1 cellular context compared by ENCODE assay signal in genomic region chr19:37160153-37160552, GRCh38.
TF ChIP-seq lines count a peak whose summit lies in the region.

No MANE protein-coding gene starts in this region.

TF ChIP-seq in HEK293, 187 proteins besides CTCF, POLR2A, EP300 and RAD21 (continued from another document and continues in another):
- TF ChIP-seq GLIS1 (tag by site-specific recombination; IDR thresholded peaks at IDR 0.05) (0 out of 2 replicates have a peak, but pooled peaks have one; percentile 9), ZNF362 (tag by site-specific recombination; IDR thresholded peaks at IDR 0.05) (no peak), IKZF3 (tag by site-specific recombination; IDR thresholded peaks at IDR 0.05) (no peak), ZNF548 (tag by site-specific recombination; IDR thresholded peaks at IDR 0.05) (peak; percentile 59; the same call in 1 of the 2 replicates), ZNF791 (tag by site-specific recombination; IDR thresholded peaks at IDR 0.05) (peak; percentile 90), ZNF623 (tag by site-specific recombination; IDR thresholded peaks at IDR 0.05) (peak; percentile 92), ZNF214 (tag by site-specific recombination; IDR thresholded peaks at IDR 0.05; ENCODE audit: borderline replicate concordance) (peak; percentile 67; the same call in 1 of the 2 replicates), ZNF157 (tag by site-specific recombination; IDR thresholded peaks at IDR 0.05) (0 out of 2 replicates have a peak, but pooled peaks have one; percentile 42), ZNF311 (tag by site-specific recombination; IDR thresholded peaks at IDR 0.05; ENCODE audit: borderline replicate concordance) (no peak), ZNF571 (tag by site-specific recombination; IDR thresholded peaks at IDR 0.05) (no peak), ZNF132 (tag by site-specific recombination; IDR thresholded peaks at IDR 0.05; ENCODE audit: borderline replicate concordance) (no peak), MZF1 (tag by site-specific recombination; IDR thresholded peaks at IDR 0.05; ENCODE audit: borderline replicate concordance) (peak; percentile 73; the same call in 1 of the 2 replicates), ZNF202 (tag by site-specific recombination; IDR thresholded peaks at IDR 0.05; ENCODE audit: borderline replicate concordance) (peak; percentile 100), HOXA7 (CRISPR knock-in tag; IDR thresholded peaks at IDR 0.05; ENCODE audit: borderline replicate concordance) (no peak), ZFP41 (tag by site-specific recombination; IDR thresholded peaks at IDR 0.05; ENCODE audit: borderline replicate concordance) (no peak), ZNF621 (tag by site-specific recombination; IDR thresholded peaks at IDR 0.05) (no peak), REST (tag by site-specific recombination; IDR thresholded peaks at IDR 0.05) (peak; percentile 90), ZNF24 (tag by site-specific recombination; IDR thresholded peaks at IDR 0.05) (peak; percentile 66; the same call in 1 of the 2 replicates), ZBTB8A (tag by site-specific recombination; IDR thresholded peaks at IDR 0.05) (peak; percentile 94), ZBTB21 (tag by site-specific recombination; IDR thresholded peaks at IDR 0.05) (peak; percentile 91), ZNF155 (tag by site-specific recombination; IDR thresholded peaks at IDR 0.05) (peak; percentile 85; the same call in 1 of the 2 replicates), HOXD13 (CRISPR knock-in tag; IDR thresholded peaks at IDR 0.05; ENCODE audit: borderline replicate concordance) (no peak), TSHZ1 (tag by site-specific recombination; IDR thresholded peaks at IDR 0.05; ENCODE audit: borderline replicate concordance) (no peak; the same call in 1 of the 2 replicates), ZBTB49 (tag by site-specific recombination; IDR thresholded peaks at IDR 0.05; ENCODE audit: low read depth) (no peak), SALL2 (tag by site-specific recombination; IDR thresholded peaks at IDR 0.05; ENCODE audit: borderline replicate concordance) (no peak), ZNF394 (tag by site-specific recombination; IDR thresholded peaks at IDR 0.05; ENCODE audit: borderline replicate concordance) (peak; percentile 99), ZNF302 (tag by site-specific recombination; IDR thresholded peaks at IDR 0.05; ENCODE audit: low read depth) (peak; percentile 83; the same call in 1 of the 2 replicates), BCL11A (tag by site-specific recombination; IDR thresholded peaks at IDR 0.05; ENCODE audit: low read depth) (peak; percentile 43; the same call in 1 of the 2 replicates), ZNF692 (tag by site-specific recombination; IDR thresholded peaks at IDR 0.05) (0 out of 2 replicates have a peak, but pooled peaks have one; percentile 36), ZNF658 (tag by site-specific recombination; IDR thresholded peaks at IDR 0.05) (no peak), ZNF549 (tag by site-specific recombination; IDR thresholded peaks at IDR 0.05) (no peak), ZNF341 (tag by site-specific recombination; IDR thresholded peaks at IDR 0.05; ENCODE audit: low read depth) (peak; percentile 52), ZNF677 (tag by site-specific recombination; IDR thresholded peaks at IDR 0.05) (no peak), ZNF266 (tag by site-specific recombination; IDR thresholded peaks at IDR 0.05; ENCODE audit: low read depth) (peak; percentile 99), OSR2 (tag by site-specific recombination; IDR thresholded peaks at IDR 0.05) (no peak), ZNF747 (tag by site-specific recombination; IDR thresholded peaks at IDR 0.05) (no peak), ZNF624 (tag by site-specific recombination; IDR thresholded peaks at IDR 0.05) (no peak)
- TF ChIP-seq, protein P1, sequence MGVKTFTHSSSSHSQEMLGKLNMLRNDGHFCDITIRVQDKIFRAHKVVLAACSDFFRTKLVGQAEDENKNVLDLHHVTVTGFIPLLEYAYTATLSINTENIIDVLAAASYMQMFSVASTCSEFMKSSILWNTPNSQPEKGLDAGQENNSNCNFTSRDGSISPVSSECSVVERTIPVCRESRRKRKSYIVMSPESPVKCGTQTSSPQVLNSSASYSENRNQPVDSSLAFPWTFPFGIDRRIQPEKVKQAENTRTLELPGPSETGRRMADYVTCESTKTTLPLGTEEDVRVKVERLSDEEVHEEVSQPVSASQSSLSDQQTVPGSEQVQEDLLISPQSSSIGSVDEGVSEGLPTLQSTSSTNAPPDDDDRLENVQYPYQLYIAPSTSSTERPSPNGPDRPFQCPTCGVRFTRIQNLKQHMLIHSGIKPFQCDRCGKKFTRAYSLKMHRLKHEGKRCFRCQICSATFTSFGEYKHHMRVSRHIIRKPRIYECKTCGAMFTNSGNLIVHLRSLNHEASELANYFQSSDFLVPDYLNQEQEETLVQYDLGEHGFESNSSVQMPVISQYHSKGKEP (tag by site-specific recombination; IDR thresholded peaks at IDR 0.05): no peak
- TF ChIP-seq, protein P2, sequence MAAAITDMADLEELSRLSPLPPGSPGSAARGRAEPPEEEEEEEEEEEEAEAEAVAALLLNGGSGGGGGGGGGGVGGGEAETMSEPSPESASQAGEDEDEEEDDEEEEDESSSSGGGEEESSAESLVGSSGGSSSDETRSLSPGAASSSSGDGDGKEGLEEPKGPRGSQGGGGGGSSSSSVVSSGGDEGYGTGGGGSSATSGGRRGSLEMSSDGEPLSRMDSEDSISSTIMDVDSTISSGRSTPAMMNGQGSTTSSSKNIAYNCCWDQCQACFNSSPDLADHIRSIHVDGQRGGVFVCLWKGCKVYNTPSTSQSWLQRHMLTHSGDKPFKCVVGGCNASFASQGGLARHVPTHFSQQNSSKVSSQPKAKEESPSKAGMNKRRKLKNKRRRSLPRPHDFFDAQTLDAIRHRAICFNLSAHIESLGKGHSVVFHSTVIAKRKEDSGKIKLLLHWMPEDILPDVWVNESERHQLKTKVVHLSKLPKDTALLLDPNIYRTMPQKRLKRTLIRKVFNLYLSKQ (tag by site-specific recombination; IDR thresholded peaks at IDR 0.05; ENCODE audit: borderline replicate concordance): peak; percentile 99
- TF ChIP-seq, protein P3, sequence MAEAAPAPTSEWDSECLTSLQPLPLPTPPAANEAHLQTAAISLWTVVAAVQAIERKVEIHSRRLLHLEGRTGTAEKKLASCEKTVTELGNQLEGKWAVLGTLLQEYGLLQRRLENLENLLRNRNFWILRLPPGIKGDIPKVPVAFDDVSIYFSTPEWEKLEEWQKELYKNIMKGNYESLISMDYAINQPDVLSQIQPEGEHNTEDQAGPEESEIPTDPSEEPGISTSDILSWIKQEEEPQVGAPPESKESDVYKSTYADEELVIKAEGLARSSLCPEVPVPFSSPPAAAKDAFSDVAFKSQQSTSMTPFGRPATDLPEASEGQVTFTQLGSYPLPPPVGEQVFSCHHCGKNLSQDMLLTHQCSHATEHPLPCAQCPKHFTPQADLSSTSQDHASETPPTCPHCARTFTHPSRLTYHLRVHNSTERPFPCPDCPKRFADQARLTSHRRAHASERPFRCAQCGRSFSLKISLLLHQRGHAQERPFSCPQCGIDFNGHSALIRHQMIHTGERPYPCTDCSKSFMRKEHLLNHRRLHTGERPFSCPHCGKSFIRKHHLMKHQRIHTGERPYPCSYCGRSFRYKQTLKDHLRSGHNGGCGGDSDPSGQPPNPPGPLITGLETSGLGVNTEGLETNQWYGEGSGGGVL (tag by site-specific recombination; IDR thresholded peaks at IDR 0.05): no peak
- TF ChIP-seq, protein P4, sequence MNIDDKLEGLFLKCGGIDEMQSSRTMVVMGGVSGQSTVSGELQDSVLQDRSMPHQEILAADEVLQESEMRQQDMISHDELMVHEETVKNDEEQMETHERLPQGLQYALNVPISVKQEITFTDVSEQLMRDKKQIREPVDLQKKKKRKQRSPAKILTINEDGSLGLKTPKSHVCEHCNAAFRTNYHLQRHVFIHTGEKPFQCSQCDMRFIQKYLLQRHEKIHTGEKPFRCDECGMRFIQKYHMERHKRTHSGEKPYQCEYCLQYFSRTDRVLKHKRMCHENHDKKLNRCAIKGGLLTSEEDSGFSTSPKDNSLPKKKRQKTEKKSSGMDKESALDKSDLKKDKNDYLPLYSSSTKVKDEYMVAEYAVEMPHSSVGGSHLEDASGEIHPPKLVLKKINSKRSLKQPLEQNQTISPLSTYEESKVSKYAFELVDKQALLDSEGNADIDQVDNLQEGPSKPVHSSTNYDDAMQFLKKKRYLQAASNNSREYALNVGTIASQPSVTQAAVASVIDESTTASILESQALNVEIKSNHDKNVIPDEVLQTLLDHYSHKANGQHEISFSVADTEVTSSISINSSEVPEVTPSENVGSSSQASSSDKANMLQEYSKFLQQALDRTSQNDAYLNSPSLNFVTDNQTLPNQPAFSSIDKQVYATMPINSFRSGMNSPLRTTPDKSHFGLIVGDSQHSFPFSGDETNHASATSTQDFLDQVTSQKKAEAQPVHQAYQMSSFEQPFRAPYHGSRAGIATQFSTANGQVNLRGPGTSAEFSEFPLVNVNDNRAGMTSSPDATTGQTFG (tag by site-specific recombination; IDR thresholded peaks at IDR 0.05; ENCODE audit: borderline replicate concordance): no peak
